In the genomic region with DNA sequence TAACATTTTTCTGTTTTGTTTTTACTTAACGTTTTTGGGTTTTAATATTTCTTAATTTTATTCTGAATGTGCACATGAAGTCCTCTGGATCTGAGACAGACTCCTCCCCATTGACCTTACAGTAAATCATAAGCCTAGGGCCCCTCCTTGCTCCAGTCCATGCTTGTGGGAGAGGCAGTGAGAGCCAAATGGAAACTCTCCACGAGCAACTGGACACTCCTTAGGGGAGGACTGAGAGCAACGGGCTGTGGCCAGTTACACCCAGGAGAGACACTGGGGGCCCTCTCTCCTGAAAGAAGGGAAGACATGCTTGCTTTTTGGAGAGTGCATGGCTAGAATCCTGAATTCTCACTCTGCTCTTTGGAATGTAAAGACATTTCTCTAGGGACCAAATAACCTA, we compare ENCODE assay signal across 13 cellular contexts. TPM values are rescaled to one million over a fixed set of nuclear protein-coding genes. Genes with fewer than 3 reads are reported as not detected.
A peak's percentile ranks its signal among the peaks of the same experiment; 100 is the strongest.
DNase-seq lines count a peak whose midpoint lies in the region; ATAC-seq and TF ChIP-seq lines count a peak whose summit lies in the region.
"Had no signal": no experiment of that assay in that cellular context is flagged by ENCODE, and none has a peak within 500 bp of the region (broad histone marks: within the 10 kb centered on the region; RNA-seq: fewer than 3 reads in every experiment).

No MANE protein-coding gene starts in this region.

- intact Hi-C loops in heart left ventricle (cut with DNase I): no loop called here

- TF ChIP-seq POLR2A in heart left ventricle (IDR thresholded peaks at IDR 0.05): no peak

- H3K4me3 ChIP-seq in heart left ventricle: no peak overlapping the region
- H3K4me3 ChIP-seq in osteoblast (ENCODE audit: insufficient read depth, low read length): no peak overlapping the region
- H3K4me3 ChIP-seq: HAP-1 had no signal

- peak; percentile 76 for DNase-seq in AG08395 (ENCODE audit: low spot score)
- DNase-seq in amniotic epithelial cell (ENCODE audit: low read depth): peak; percentile 70
- peak in 1 of 5 donors; percentile 52 for DNase-seq in heart left ventricle
- DNase-seq in osteoblast (ENCODE audit: insufficient read length, low spot score, missing footprints): no peak
- no peak for DNase-seq in NCI-H2196 (lab: John Stamatoyannopoulos, UW; ENCODE audit: unreplicated experiment)
- DNase-seq in medulla oblongata (ENCODE audit: extremely low spot score): no peak
- DNase-seq in NCI-H226: no peak
- DNase-seq: activated CD4-positive, CD25-positive, alpha-beta regulatory T cell treated with anti-CD3 and anti-CD28 coated beads, Interleukin-2, amount 50 U/mL, for 72 hours; AML-193; immature natural killer cell; NCI-H1694 treated with DMSO at 0.1 percent for 48 hours had no signal

- peak; percentile 34 to 85 (median 80) for ATAC-seq in heart left ventricle
- no peak for ATAC-seq in HG02884 (IDR thresholded peaks at IDR 0.05; ENCODE audit: unreplicated experiment)

- TF ChIP-seq CTCF in heart left ventricle (IDR thresholded peaks at IDR 0.05) (no peak), osteoblast (IDR thresholded peaks at IDR 0.05; ENCODE audit: extremely low read depth, low read depth, low read length) (no peak)

- peak overlapping the region; percentile 46 for H3K4me2 ChIP-seq in osteoblast (ENCODE audit: insufficient read depth, low read length)

- H3K79me2 ChIP-seq in osteoblast (ENCODE audit: insufficient read depth, low read length): no peaks in the 10 kb centered on the region

- WGBS in heart left ventricle, 4 donors: 30 to 45% (median 41%) methylated on average over 3 of the region's 3 CpGs

- peaks cover 0 to 5% (median 0%) of the 10 kb centered on the region in 9 donors for H3K27me3 ChIP-seq in heart left ventricle
- no peaks in the 10 kb centered on the region for H3K27me3 ChIP-seq in osteoblast (ENCODE audit: insufficient read depth, low read length)

- H2AFZ ChIP-seq in osteoblast (ENCODE audit: low read length): peak overlapping the region; percentile 64

- H3K36me3 ChIP-seq in heart left ventricle: no peaks in the 10 kb centered on the region
- H3K36me3 ChIP-seq in osteoblast (ENCODE audit: insufficient read depth, low read length): no peaks in the 10 kb centered on the region
- H3K36me3 ChIP-seq: HAP-1 had no signal

- H4K20me1 ChIP-seq in osteoblast (ENCODE audit: insufficient read depth, low read length): no peaks in the 10 kb centered on the region

- H3K4me1 ChIP-seq in heart left ventricle (peaks cover 0 to 31% (median 0%) of the 10 kb centered on the region in 12 donors), osteoblast (ENCODE audit: insufficient read depth, low read length) (peaks cover 47% of the 10 kb centered on the region)
- H3K4me1 ChIP-seq: HAP-1 had no signal

- H3K27ac ChIP-seq in heart left ventricle (no peak overlapping the region), osteoblast (ENCODE audit: low read depth, low read length) (peak overlapping the region; percentile 94)

- peaks cover 0 to 5% (median 0%) of the 10 kb centered on the region in 12 donors for H3K9me3 ChIP-seq in heart left ventricle
- peaks cover 2% of the 10 kb centered on the region for H3K9me3 ChIP-seq in osteoblast (ENCODE audit: low read depth, low read length)
- H3K9me3 ChIP-seq: HAP-1 had no signal

RNA-seq across cellular contexts. Expression of a gene that starts 48.9 kb away (rescaled TPM):
- total RNA-seq in heart left ventricle (10 to 100 TPM; 10.9 to 22.2 (median 16.8) TPM), osteoblast (83.7 and 85.4 TPM in 2 replicates)
- 1 to 10 TPM; 4.3 to 9.6 TPM for polyA plus RNA-seq in heart left ventricle

Comparison
In these comparisons a context has a peak if more than half of its experiments do, and no peak if none do; other contexts are left out.
1. DNase-seq: peak in AG08395 (single experiment) and amniotic epithelial cell (single experiment); none in osteoblast (single experiment), NCI-H2196 (single experiment), medulla oblongata (single experiment) and NCI-H226 (single experiment).